10 cellular contexts compared by ENCODE assay signal in genomic region chr2:138059967-138060635, GRCh38.
DNase-seq lines count a peak whose midpoint lies in the region; ATAC-seq, FAIRE-seq and TF ChIP-seq lines count a peak whose summit lies in the region.
"Had no signal": no experiment of that assay in that cellular context is flagged by ENCODE, and none has a peak within 500 bp of the region (broad histone marks: within the 10 kb centered on the region; RNA-seq: fewer than 3 reads in every experiment).

No MANE protein-coding gene starts in this region.

- FAIRE-seq in GM12892 (lab: Jason Lieb, UNC), result no peak
- FAIRE-seq: TTC549 had no signal

- no peak overlapping the region for H3K4me3 ChIP-seq in astrocyte of the cerebellum (ENCODE audit: low read depth, low read length)
- H3K4me3 ChIP-seq in lower leg skin (ENCODE audit: low read depth, poor library complexity, severe bottlenecking), result no peak overlapping the region

- TF ChIP-seq POLR2A in lower leg skin (IDR thresholded peaks at IDR 0.05), result no peak
- TF ChIP-seq POLR2A in GM12892 (IDR thresholded peaks at IDR 0.05; ENCODE audit: low read depth, low read length), result no peak

- ATAC-seq in HG03565 (IDR thresholded peaks at IDR 0.05; ENCODE audit: unreplicated experiment) (no peak), GM21723 (IDR thresholded peaks at IDR 0.05; ENCODE audit: unreplicated experiment) (no peak)

- in situ Hi-C loops in astrocyte of the cerebellum (cut with HindIII; ENCODE audit: low sequenced_read_pairs), result no loop called here

- no peak for TF ChIP-seq CTCF in astrocyte of the cerebellum (IDR thresholded peaks at IDR 0.05; ENCODE audit: low read depth, low read length, missing control alignments)
- no peak for TF ChIP-seq CTCF in lower leg skin (IDR thresholded peaks at IDR 0.05)

- DNase-seq in DMS 273 treated with DMSO at 0.1 percent for 48 hours (lab: John Stamatoyannopoulos, UW), result peak; percentile 8
- DNase-seq in NCI-H1436 treated with DMSO at 0.1 percent for 48 hours (lab: John Stamatoyannopoulos, UW), result peak; percentile 66
- DNase-seq in astrocyte of the cerebellum (ENCODE audit: low read depth), result peak; percentile 60
- peak; percentile 44 to 89 for DNase-seq in lower leg skin (ENCODE audit: low spot score in 2 of 2)
- no peak for DNase-seq in SIG-M5 treated with dmso at 0.1 percent for 504 hours (lab: John Stamatoyannopoulos, UW; ENCODE audit: unreplicated experiment)
- DNase-seq in GM12892 (ENCODE audit: insufficient read length), result no peak
- DNase-seq: effector CD4-positive, alpha-beta T cell had no signal

- intact Hi-C loops in lower leg skin (cut with DNase I; ENCODE audit: low total_unique reads), result loop anchor here (10.0 kb wide), 1 partner anchor 95 kb away; the partner anchor contains the start of gene HNMT

- WGBS in lower leg skin, 2 donors, result 16 to 19% methylated on average over 2 of the region's 2 CpGs

Comparison
In these comparisons a context has a peak if more than half of its experiments do, and no peak if none do; other contexts are left out.
1. DNase-seq: peak in DMS 273 treated with DMSO at 0.1 percent for 48 hours (single experiment), NCI-H1436 treated with DMSO at 0.1 percent for 48 hours (single experiment), astrocyte of the cerebellum (single experiment) and lower leg skin (2 of 2); none in SIG-M5 treated with dmso at 0.1 percent for 504 hours (single experiment) and GM12892 (single experiment).